Comparison of ENCODE assay signal across 1 cellular context in genomic region chr18:35289293-35290069, GRCh38.
TF ChIP-seq lines count a peak whose summit lies in the region.

No MANE protein-coding gene starts in this region.

TF ChIP-seq in GM12878, 131 proteins besides CTCF, POLR2A, EP300 and RAD21:
- TF ChIP-seq IKZF1 (conservative IDR thresholded peaks at IDR 0.05) (no peak), EED (IDR thresholded peaks at IDR 0.05; ENCODE audit: low read depth) (0 out of 2 replicates have a peak, but pooled peaks have one; percentile 17), MYC (IDR thresholded peaks at IDR 0.05; ENCODE audit: insufficient read depth, insufficient read length, insufficient replicate concordance, low read length, severe bottlenecking) (no peak), CBFB (IDR thresholded peaks at IDR 0.05; ENCODE audit: low read depth) (no peak), STAT3 (IDR thresholded peaks at IDR 0.05; ENCODE audit: low read depth, low read length) (peak; percentile 18), ZNF24 (IDR thresholded peaks at IDR 0.05) (no peak), SKIL (IDR thresholded peaks at IDR 0.05; ENCODE audit: low read depth, poor library complexity, severe bottlenecking) (peak; percentile 66), ZNF384 (IDR thresholded peaks at IDR 0.05; ENCODE audit: borderline replicate concordance, low read depth, low read length) (no peak), SREBF2 (IDR thresholded peaks at IDR 0.05; ENCODE audit: low read length) (peak; percentile 24; the same call in 1 of the 2 replicates), ZBED1 (IDR thresholded peaks at IDR 0.05; ENCODE audit: borderline replicate concordance) (no peak)
TF ChIP-seq in GM12878: peak in this region for 4.
